Comparison of ENCODE assay signal across 30 cellular contexts in genomic region chr13:21747456-21747855, GRCh38.
"Had no signal": no experiment of that assay in that cellular context is flagged by ENCODE, and none has a peak within 500 bp of the region (broad histone marks: within the 10 kb centered on the region; RNA-seq: fewer than 3 reads in every experiment).

No MANE protein-coding gene starts in this region.

- H3K27me3 Mint-ChIP-seq: dendritic cell treated with granulocyte-macrophage colony-stimulating factor and Interleukin-4, amounts not matched to agents 40 ng/mL and 50 ng/mL, for 4 days; T-helper 17 cell had no signal

- H3K4me3 ChIP-seq: breast epithelium, esophagus muscularis mucosa, psoas muscle, right atrium auricular region, suprapubic skin, tibial artery had no signal

- H3K27me3 ChIP-seq: breast epithelium, esophagus muscularis mucosa, right atrium auricular region, suprapubic skin, tibial artery had no signal

- H3K9me3 ChIP-seq: breast epithelium, esophagus muscularis mucosa, psoas muscle, right atrium auricular region, suprapubic skin, tibial artery had no signal

- H3K9me3 Mint-ChIP-seq: activated CD8-positive, alpha-beta T cell treated with anti-CD3 and anti-CD28 coated beads for 36 hours; central memory CD8-positive, alpha-beta T cell; dendritic cell treated with granulocyte-macrophage colony-stimulating factor and Interleukin-4, amounts not matched to agents 40 ng/mL and 50 ng/mL, for 4 days had no signal

- H3K4me1 ChIP-seq: breast epithelium, esophagus muscularis mucosa, parathyroid adenoma, psoas muscle, right atrium auricular region, suprapubic skin, tibial artery had no signal

- DNase-seq: activated CD4-positive, alpha-beta T cell treated with anti-CD3 and anti-CD28 coated beads for 48 hours; activated CD8-positive, alpha-beta T cell treated with anti-CD3 and anti-CD28 coated beads for 36 hours; activated gamma-delta T cell treated with Interleukin-2 at 50 U/mL for 16 hours; activated naive CD4-positive, alpha-beta T cell treated with anti-CD3 and anti-CD28 coated beads, Interleukin-2, amount 50 U/mL, for 16 hours; activated T-cell treated with anti-CD3 and anti-CD28 coated beads, Interleukin-2, amount 50 U/mL, for 4 hours; amygdala; foreskin melanocyte; islet precursor cell; left ventricle myocardium superior; naive B cell; nephron progenitor cell; psoas muscle; stimulated activated CD4-positive, alpha-beta T cell treated with anti-CD3 and anti-CD28 coated beads, Interleukin-15, amount 100 ng/mL, for 24 hours; stimulated activated CD4-positive, alpha-beta T cell treated with anti-CD3 and anti-CD28 coated beads, Interleukin-2, amount 100 ng/mL, for 24 hours; stimulated activated naive CD4-positive, alpha-beta T cell; T-helper 17 cell; T1000; tibial artery; WERI-Rb-1 had no signal

- H3K27ac Mint-ChIP-seq: activated CD8-positive, alpha-beta T cell treated with anti-CD3 and anti-CD28 coated beads for 36 hours; activated T-helper 17 cell treated with anti-CD3 and anti-CD28 coated beads, Interleukin-2, amount 50 U/mL, for 72 hours; dendritic cell treated with granulocyte-macrophage colony-stimulating factor and Interleukin-4, amounts not matched to agents 40 ng/mL and 50 ng/mL, for 4 days; mesothelial cell of epicardium; naive B cell; nephron progenitor cell; T-helper 17 cell had no signal

- ATAC-seq: activated CD4-positive, CD25-positive, alpha-beta regulatory T cell treated with anti-CD3 and anti-CD28 coated beads, Interleukin-2, amount 50 U/mL, for 24 hours; activated CD8-positive, alpha-beta T cell treated with anti-CD3 and anti-CD28 coated beads for 36 hours; activated T-cell treated with anti-CD3 and anti-CD28 coated beads, Interleukin-2, amount 50 U/mL, for 4 hours; activated T-helper 17 cell treated with anti-CD3 and anti-CD28 coated beads, Interleukin-2, amount 50 U/mL, for 72 hours; left ventricle myocardium superior; psoas muscle; T-helper 17 cell had no signal

- FAIRE-seq: urothelium cell line had no signal

- H3K4me1 Mint-ChIP-seq: activated T-helper 17 cell treated with anti-CD3 and anti-CD28 coated beads, Interleukin-2, amount 50 U/mL, for 72 hours; central memory CD8-positive, alpha-beta T cell; naive B cell; nephron progenitor cell; T-helper 17 cell had no signal

- H3K36me3 Mint-ChIP-seq: mesothelial cell of epicardium, naive B cell had no signal

- H3K36me3 ChIP-seq: breast epithelium, esophagus muscularis mucosa, right atrium auricular region, suprapubic skin, tibial artery, WERI-Rb-1 had no signal

- H3K4me3 Mint-ChIP-seq: activated CD8-positive, alpha-beta T cell treated with anti-CD3 and anti-CD28 coated beads for 36 hours; activated T-cell treated with anti-CD3 and anti-CD28 coated beads, Interleukin-2, amount 50 U/mL, for 4 hours; activated T-helper 17 cell treated with anti-CD3 and anti-CD28 coated beads, Interleukin-2, amount 50 U/mL, for 72 hours; central memory CD8-positive, alpha-beta T cell; dendritic cell treated with granulocyte-macrophage colony-stimulating factor and Interleukin-4, amounts not matched to agents 40 ng/mL and 50 ng/mL, for 4 days; mesothelial cell of epicardium; naive B cell; nephron progenitor cell had no signal

- H3K27ac ChIP-seq: breast epithelium, esophagus muscularis mucosa, parathyroid adenoma, psoas muscle, right atrium auricular region, suprapubic skin, tibial artery, WERI-Rb-1 had no signal
